17 cellular contexts compared by ENCODE assay signal in genomic region chr7:150372271-150373048, GRCh38. TPM values are rescaled to one million over a fixed set of nuclear protein-coding genes. Genes with fewer than 3 reads are reported as not detected.
DNase-seq lines count a peak whose midpoint lies in the region; ATAC-seq and TF ChIP-seq lines count a peak whose summit lies in the region.
"Had no signal": no experiment of that assay in that cellular context is flagged by ENCODE, and none has a peak within 500 bp of the region (broad histone marks: within the 10 kb centered on the region; RNA-seq: fewer than 3 reads in every experiment).

No MANE protein-coding gene starts in this region.

- no peak for TF ChIP-seq POLR2A in adrenal gland (IDR thresholded peaks at IDR 0.05)
- peak; percentile 51 for TF ChIP-seq POLR2A in transverse colon (IDR thresholded peaks at IDR 0.05)

- peaks cover 29 to 31% of the 10 kb centered on the region in 2 donors for H3K4me1 Mint-ChIP-seq in effector memory CD8-positive, alpha-beta T cell (ENCODE audit: low read depth in 2 of 2)

- H3K36me3 Mint-ChIP-seq in effector memory CD8-positive, alpha-beta T cell (ENCODE audit: insufficient read depth) = peaks cover 16% of the 10 kb centered on the region

- no peaks in the 10 kb centered on the region for H3K9me3 ChIP-seq in cardiac muscle cell (ENCODE audit: low read depth)
- no peaks in the 10 kb centered on the region for H3K9me3 ChIP-seq in adrenal gland (replicated peaks in 1 of 3)
- H3K9me3 ChIP-seq in mucosa of rectum (ENCODE audit: control insufficient read depth in 2 of 2, low read length in 2 of 2) = no peaks in the 10 kb centered on the region
- H3K9me3 ChIP-seq in transverse colon = no peaks in the 10 kb centered on the region
- no peaks in the 10 kb centered on the region for H3K9me3 ChIP-seq in tibial artery

- peak overlapping the region; percentile 61 to 83 for H3K9ac ChIP-seq in mucosa of rectum (ENCODE audit: low read depth in 1 of 2, low read length in 2 of 2)

- TF ChIP-seq CTCF in cardiac muscle cell (IDR thresholded peaks at IDR 0.05; ENCODE audit: low read depth, low read length) (no peak), adrenal gland (IDR thresholded peaks at IDR 0.05) (no peak), transverse colon (IDR thresholded peaks at IDR 0.05) (peak in 3 of 5 experiments; percentile 10 to 32 (median 13)), tibial artery (IDR thresholded peaks at IDR 0.05) (no peak)

- TF ChIP-seq EP300 in transverse colon (IDR thresholded peaks at IDR 0.05; ENCODE audit: low read depth) = no peak

- H3K4me1 ChIP-seq in cardiac muscle cell (ENCODE audit: low read depth) = peaks cover 47% of the 10 kb centered on the region
- peaks cover 20 to 38% of the 10 kb centered on the region in 2 donors for H3K4me1 ChIP-seq in adrenal gland (replicated peaks in 1 of 2)
- peaks cover 63 to 70% of the 10 kb centered on the region in 2 donors for H3K4me1 ChIP-seq in mucosa of rectum (ENCODE audit: control insufficient read depth in 2 of 2, insufficient read depth in 2 of 2, low read length in 2 of 2)
- H3K4me1 ChIP-seq in transverse colon = peaks cover 29 to 86% (median 72%) of the 10 kb centered on the region in 4 donors
- peaks cover 0 to 44% (median 22%) of the 10 kb centered on the region in 4 donors for H3K4me1 ChIP-seq in tibial artery

- intact Hi-C loops in Right ventricle myocardium superior (cut with DNase I) (no loop called here), adrenal gland (cut with DNase I) (loop anchor here in 1 of 2 donors (5.0 kb wide), 1 partner anchor 35 kb away; no protein-coding TSS in a partner anchor), transverse colon (cut with DNase I; ENCODE audit: low total_unique reads) (no loop called here), tibial artery (cut with DNase I; ENCODE audit: low total_unique reads) (no loop called here)

- H3K36me3 ChIP-seq in cardiac muscle cell (peaks cover 16% of the 10 kb centered on the region), adrenal gland (replicated peaks in 1 of 2) (peaks cover 0 to 41% of the 10 kb centered on the region in 2 donors), mucosa of rectum (ENCODE audit: control insufficient read depth in 2 of 2, insufficient read depth in 2 of 2, low read length in 2 of 2) (peaks cover 11 to 30% of the 10 kb centered on the region in 2 donors), transverse colon (no peaks in the 10 kb centered on the region), tibial artery (peaks cover 24 to 46% (median 34%) of the 10 kb centered on the region in 3 donors)

- H3K27me3 Mint-ChIP-seq in effector memory CD8-positive, alpha-beta T cell = no peaks in the 10 kb centered on the region
- H3K27me3 Mint-ChIP-seq: activated CD8-positive, alpha-beta T cell treated with anti-CD3 and anti-CD28 coated beads for 36 hours had no signal

- DNase-seq in cardiac muscle cell (ENCODE audit: low read depth in 1 of 2, low spot score in 1 of 2) (no peak), Right ventricle myocardium superior (no peak), adrenal gland (peak in 1 of 7 donors; percentile 14), transverse colon (peak; percentile 69), tibial artery (no peak), SHP77 treated with DMSO at 0.1 percent for 48 hours (lab: John Stamatoyannopoulos, UW) (no peak)
- DNase-seq in effector memory CD8-positive, alpha-beta T cell = no peak
- DNase-seq: activated CD8-positive, alpha-beta T cell treated with anti-CD3 and anti-CD28 coated beads for 36 hours; activated gamma-delta T cell treated with Interleukin-2 at 50 U/mL for 16 hours; caudate nucleus; kidney glomerular epithelial cell; NCI-H1930; NCI-H82; T1000 had no signal

- no peak for ATAC-seq in Right ventricle myocardium superior (ENCODE audit: poor library complexity)
- no peak for ATAC-seq in effector memory CD8-positive, alpha-beta T cell (replicated peaks)
- ATAC-seq: activated CD8-positive, alpha-beta T cell treated with anti-CD3 and anti-CD28 coated beads for 36 hours; Right ventricle myocardium inferior had no signal

- H3K9me3 Mint-ChIP-seq in effector memory CD8-positive, alpha-beta T cell = no peaks in the 10 kb centered on the region
- H3K9me3 Mint-ChIP-seq: activated CD8-positive, alpha-beta T cell treated with anti-CD3 and anti-CD28 coated beads for 36 hours had no signal

- H3K27me3 ChIP-seq in cardiac muscle cell = no peaks in the 10 kb centered on the region
- H3K27me3 ChIP-seq in adrenal gland = no peaks in the 10 kb centered on the region
- H3K27me3 ChIP-seq in mucosa of rectum (ENCODE audit: control insufficient read depth in 2 of 2, insufficient read depth in 2 of 2, low read length in 2 of 2) = no peaks in the 10 kb centered on the region
- H3K27me3 ChIP-seq in transverse colon = no peaks in the 10 kb centered on the region
- H3K27me3 ChIP-seq in tibial artery = no peaks in the 10 kb centered on the region

- H3K27ac Mint-ChIP-seq in effector memory CD8-positive, alpha-beta T cell = no peak overlapping the region

- WGBS in adrenal gland, 4 donors = 83 to 84% (median 83%) methylated on average over 21 to 79 of the region's 79 CpGs
- WGBS in transverse colon (ENCODE audit: low coverage in 1 of 2), 2 donors = 56% methylated on average over 68 of the region's 79 CpGs; no CpG with 5 or more reads in 1 of the 2 donors

- H3K4me3 ChIP-seq in cardiac muscle cell (no peak overlapping the region), adrenal gland (no peak overlapping the region), mucosa of rectum (ENCODE audit: low read length in 2 of 2) (peak overlapping the region; percentile 65 to 66), transverse colon (peak overlapping the region in 3 of 4 donors; percentile 16 to 90 (median 70)), tibial artery (no peak overlapping the region)

- H3K4me3 Mint-ChIP-seq in effector memory CD8-positive, alpha-beta T cell = no peak overlapping the region
- H3K4me3 Mint-ChIP-seq: activated CD8-positive, alpha-beta T cell treated with anti-CD3 and anti-CD28 coated beads for 36 hours had no signal

- in situ Hi-C loops in transverse colon (cut with MboI; ENCODE audit: low pct_ligation_motif_present in 1 of 4, low pct_unique_long_range_greater_than_20kb in 1 of 4, low sequenced_read_pairs in 3 of 4) = no loop called here

- H3K27ac ChIP-seq in cardiac muscle cell = peak overlapping the region; percentile 92
- H3K27ac ChIP-seq in adrenal gland = peak overlapping the region in 3 of 5 donors; percentile 23 to 56 (median 30)
- H3K27ac ChIP-seq in mucosa of rectum (ENCODE audit: low read depth in 2 of 2, low read length in 2 of 2) = peak overlapping the region; percentile 94 to 96
- peak overlapping the region; percentile 93 to 99 (median 97) for H3K27ac ChIP-seq in transverse colon
- H3K27ac ChIP-seq in tibial artery = no peak overlapping the region

RNA-seq across cellular contexts. Expression of gene REPIN1, which starts 3.8 kb away (rescaled TPM):
- total RNA-seq in cardiac muscle cell (222 and 270 TPM in 2 replicates), Right ventricle myocardium superior (116 TPM), adrenal gland (100 to 1,000 TPM; 153 to 294 (median 214) TPM), transverse colon (100 to 1,000 TPM; 182 to 414 (median 247) TPM)
- polyA plus RNA-seq in cardiac muscle cell (185 and 224 TPM in 2 replicates), adrenal gland (100 to 1,000 TPM in 1 of 3 donors, 10 to 100 TPM in 2; 69.0 to 140 (median 95.8) TPM)

RNA-seq across cellular contexts. Expression of gene ZNF775, which starts 6.7 kb away (rescaled TPM):
- total RNA-seq in cardiac muscle cell (31.7 and 34.3 TPM in 2 replicates), Right ventricle myocardium superior (3.6 TPM), adrenal gland (10 to 100 TPM in 1 of 8 donors, 1 to 10 TPM in 7; 3.2 to 13.9 (median 7.5) TPM), transverse colon (10 to 100 TPM in 3 of 4 donors, 1 to 10 TPM in 1; 8.9 to 75.2 (median 15.2) TPM)
- polyA plus RNA-seq in cardiac muscle cell (29.7 and 40.1 TPM in 2 replicates), adrenal gland (1 to 10 TPM in 2 of 3 donors, under 1 TPM in 1; 0.26 to 6.0 (median 3.0) TPM)

RNA-seq across cellular contexts. Expression of gene RARRES2, which starts 31.0 kb away (rescaled TPM):
- total RNA-seq in cardiac muscle cell (4.2 and 5.5 TPM in 2 replicates), Right ventricle myocardium superior (24.0 TPM), adrenal gland (1,000 to 10,000 TPM; 1,813 to 6,437 (median 3,715) TPM), transverse colon (100 to 1,000 TPM in 2 of 4 donors, 10 to 100 TPM in 2; 84.2 to 124 (median 102) TPM)
- polyA plus RNA-seq in cardiac muscle cell (5.7 and 8.3 TPM in 2 replicates), adrenal gland (1,000 to 10,000 TPM in 2 of 3 donors, 100 to 1,000 TPM in 1; 590 to 7,984 (median 3,445) TPM)
- total RNA-seq: activated CD8-positive, alpha-beta T cell treated with anti-CD3 and anti-CD28 coated beads for 36 hours had no signal

RNA-seq across cellular contexts. Expression of gene ACTR3C, which starts 49.1 kb away (rescaled TPM):
- total RNA-seq in cardiac muscle cell = 1.5 and 4.8 TPM in 2 replicates
- 2.2 and 2.4 TPM in 2 replicates for polyA plus RNA-seq in cardiac muscle cell
- 2.9 TPM for total RNA-seq in Right ventricle myocardium superior
- total RNA-seq in adrenal gland = 10 to 100 TPM; 17.9 to 50.0 (median 37.1) TPM
- 10 to 100 TPM in 2 of 3 donors, 1 to 10 TPM in 1; 6.6 to 16.9 (median 10.7) TPM for polyA plus RNA-seq in adrenal gland
- total RNA-seq in transverse colon = 10 to 100 TPM; 19.9 to 71.1 (median 42.7) TPM
- polyA plus RNA-seq: neural cell had no signal

RNA-seq across cellular contexts. Expression of gene LRRC61, which starts 49.3 kb away (rescaled TPM):
- total RNA-seq in cardiac muscle cell (34.0 and 34.5 TPM in 2 replicates), Right ventricle myocardium superior (3.7 TPM), adrenal gland (1,000 to 10,000 TPM in 1 of 8 donors, 100 to 1,000 TPM in 6, 10 to 100 TPM in 1; 83.0 to 1,435 (median 309) TPM), transverse colon (10 to 100 TPM in 3 of 4 donors, 1 to 10 TPM in 1; 1.4 to 55.4 (median 17.2) TPM)
- polyA plus RNA-seq in cardiac muscle cell (30.0 and 31.4 TPM in 2 replicates), adrenal gland (10 to 100 TPM in 2 of 3 donors, 1 to 10 TPM in 1; 8.6 to 34.5 (median 33.6) TPM)

Comparison
In these comparisons a context has a peak if more than half of its experiments do, and no peak if none do; other contexts are left out.
1. H3K27ac ChIP-seq: peak in cardiac muscle cell (single experiment), adrenal gland (3 of 5), mucosa of rectum (2 of 2) and transverse colon (4 of 4); none in tibial artery (0 of 2).
2. H3K4me3 ChIP-seq: peak in mucosa of rectum (2 of 2) and transverse colon (3 of 4); none in cardiac muscle cell (single experiment), adrenal gland (0 of 4) and tibial artery (0 of 2).
3. CTCF ChIP-seq: peak in transverse colon (3 of 5); none in cardiac muscle cell (single experiment), adrenal gland (0 of 6) and tibial artery (0 of 2).
4. RNA of gene RARRES2, which starts 31.0 kb away (total RNA-seq): 1,813 to 6,437 TPM in adrenal gland; 84.2 to 124 TPM in transverse colon, 24.0 TPM in Right ventricle myocardium superior (single experiment) and 4.2 to 5.5 TPM in cardiac muscle cell; every median in the first group is over 10 times any median in the second.